In the genomic region with DNA sequence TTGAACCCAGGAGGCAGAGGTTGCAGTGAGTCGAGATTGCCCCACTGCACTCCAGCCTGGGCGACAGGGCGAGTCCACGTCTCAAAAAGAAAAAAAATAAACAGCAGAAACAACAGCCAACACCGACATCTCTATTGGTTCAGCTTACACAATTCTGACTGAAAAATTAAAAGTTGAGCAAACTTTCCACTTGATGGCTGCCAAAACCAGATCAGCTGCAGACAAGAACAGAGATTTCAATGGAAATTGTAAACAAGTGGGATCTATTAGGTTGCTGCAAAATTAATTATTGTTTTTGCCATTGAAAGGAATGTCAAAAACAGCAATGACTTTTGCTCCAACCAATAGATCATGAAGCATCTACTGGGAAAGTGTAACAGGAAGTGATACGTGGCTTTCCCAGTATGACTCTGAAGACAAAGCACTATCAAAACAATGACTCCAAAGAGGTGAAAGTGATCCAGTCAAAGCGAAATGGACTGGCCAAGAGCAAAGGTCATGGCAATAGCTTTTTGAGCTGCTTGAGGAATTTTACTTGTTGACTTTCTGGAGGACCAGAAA, we compare ENCODE assay signal across 10 cellular contexts. TPM values are rescaled to one million over a fixed set of nuclear protein-coding genes. Genes with fewer than 3 reads are reported as not detected.
DNase-seq lines count a peak whose midpoint lies in the region; TF ChIP-seq lines count a peak whose summit lies in the region.
"Had no signal": no experiment of that assay in that cellular context is flagged by ENCODE, and none has a peak within 500 bp of the region (broad histone marks: within the 10 kb centered on the region; RNA-seq: fewer than 3 reads in every experiment).

No MANE protein-coding gene starts in this region.

- H3K36me3 ChIP-seq in HEK293 (ENCODE audit: control insufficient read depth in 2 of 2, insufficient read depth in 1 of 2, low read length in 2 of 2) (peaks cover 5 to 17% of the 10 kb centered on the region in 2 experiments; a peak in 2 of 3 replicates), prostate gland (no peaks in the 10 kb centered on the region)

- TF ChIP-seq POLR2A in prostate gland (IDR thresholded peaks at IDR 0.05) = no peak

- DNase-seq in astrocyte of the spinal cord (ENCODE audit: low read depth, low spot score) (peak; percentile 20), pulmonary artery endothelial cell (ENCODE audit: low read depth, low spot score) (peak; percentile 60), prostate gland (ENCODE audit: low spot score) (no peak)
- no peak for DNase-seq in stimulated activated CD4-positive, alpha-beta T cell treated with anti-CD3 and anti-CD28 coated beads, Interleukin-2, amount 100 ng/mL, for 24 hours
- DNase-seq: amygdala, GF-D8, glutamatergic neuron, MM.1S, naive B cell had no signal

- H3K9me3 ChIP-seq in HEK293 (ENCODE audit: control insufficient read depth, insufficient read depth, low read depth, low read length) (no peaks in the 10 kb centered on the region), prostate gland (no peaks in the 10 kb centered on the region)

- H3K4me3 ChIP-seq in HEK293 (ENCODE audit: low read depth, low read length) (no peak overlapping the region), astrocyte of the spinal cord (ENCODE audit: low read depth, low read length) (no peak overlapping the region), prostate gland (no peak overlapping the region)

- in situ Hi-C loops in astrocyte of the spinal cord (cut with HindIII; ENCODE audit: low sequenced_read_pairs) = no loop called here

- H3K27me3 ChIP-seq in prostate gland (replicated peaks; ENCODE audit: insufficient read depth) = no peaks in the 10 kb centered on the region

- POLR2A ChIA-PET in HEK293 (lab: Yijun Ruan, JAX) = interaction anchor here (1.3 kb wide), 1 partner anchor 37 kb away, joined by 3 read pairs; no protein-coding TSS in a partner anchor

- H3K4me1 ChIP-seq in HEK293 (ENCODE audit: control insufficient read depth, insufficient read depth, low read length) = no peaks in the 10 kb centered on the region
- no peaks in the 10 kb centered on the region for H3K4me1 ChIP-seq in prostate gland (replicated peaks)

- no peak for TF ChIP-seq CTCF in HEK293 (tag by site-specific recombination; IDR thresholded peaks at IDR 0.05)
- no peak for TF ChIP-seq CTCF in astrocyte of the spinal cord (IDR thresholded peaks at IDR 0.05; ENCODE audit: low read depth, low read length)
- no peak for TF ChIP-seq CTCF in prostate gland (IDR thresholded peaks at IDR 0.05)

- 74% methylated on average over 7 of the region's 7 CpGs for WGBS in prostate gland

- CTCF ChIA-PET in HEK293 (lab: Yijun Ruan, JAX) = interaction anchor here (1.9 kb wide), 1 partner anchor 54 kb away, joined by 8 read pairs; no protein-coding TSS in a partner anchor

- intact Hi-C loops in prostate gland (cut with DNase I) = no loop called here

- H3K27ac ChIP-seq in HEK293 (ENCODE audit: extremely low read depth, low read depth, low read length) (no peak overlapping the region), prostate gland (no peak overlapping the region)

TF ChIP-seq in HEK293, 187 proteins besides CTCF, POLR2A, EP300 and RAD21:
- TF ChIP-seq TCF7L2 (IDR thresholded peaks at IDR 0.05; ENCODE audit: borderline replicate concordance, low read depth, low read length) (no peak), PRDM1 (tag by site-specific recombination; IDR thresholded peaks at IDR 0.05) (peak; percentile 82)

RNA-seq across cellular contexts. Expression of a gene that starts 26.3 kb away (rescaled TPM):
- total RNA-seq in pulmonary artery endothelial cell (2.4 and 3.2 TPM in 2 replicates), prostate gland (1 to 10 TPM; 3.9 to 5.2 TPM)

RNA-seq across cellular contexts. Expression of a gene that starts 35.0 kb away (rescaled TPM):
- total RNA-seq in pulmonary artery endothelial cell = 2,079 and 2,323 TPM in 2 replicates
- total RNA-seq in prostate gland = 1,000 to 10,000 TPM; 2,133 to 2,412 TPM

RNA-seq across cellular contexts. Expression of a gene that starts 45.1 kb away (rescaled TPM):
- total RNA-seq in pulmonary artery endothelial cell = 15.8 and 16.6 TPM in 2 replicates
- 10 to 100 TPM; 10.5 to 13.2 TPM for total RNA-seq in prostate gland

RNA-seq across cellular contexts. Expression of a gene that starts 45.2 kb away (rescaled TPM):
- 68.0 and 100 TPM in 2 replicates for total RNA-seq in pulmonary artery endothelial cell
- 10 to 100 TPM; 54.6 to 96.5 TPM for total RNA-seq in prostate gland

Comparison
In these comparisons a context has a peak if more than half of its experiments do, and no peak if none do; other contexts are left out.
1. DNase-seq: peak in astrocyte of the spinal cord (single experiment) and pulmonary artery endothelial cell (single experiment); none in prostate gland (single experiment) and stimulated activated CD4-positive, alpha-beta T cell treated with anti-CD3 and anti-CD28 coated beads, Interleukin-2, amount 100 ng/mL, for 24 hours (0 of 2).